In genomic region chr3:12994607-12995388, GRCh38 we compare ENCODE assay signal across 1 cellular context.
TF ChIP-seq lines count a peak whose summit lies in the region.

No MANE protein-coding gene starts in this region.

TF ChIP-seq in IMR-90, 13 proteins besides CTCF, POLR2A, EP300 and RAD21:
- TF ChIP-seq ELK1 (IDR thresholded peaks at IDR 0.05; ENCODE audit: borderline replicate concordance, low read depth, low read length) (no peak), MAZ (IDR thresholded peaks at IDR 0.05; ENCODE audit: borderline replicate concordance, low read depth, low read length) (peak; percentile 72; the same call in 1 of the 2 replicates), RCOR1 (IDR thresholded peaks at IDR 0.05; ENCODE audit: insufficient replicate concordance, low read length) (peak; percentile 45), SMC3 (IDR thresholded peaks at IDR 0.05; ENCODE audit: low read depth, low read length) (peak; percentile 66), MXI1 (IDR thresholded peaks at IDR 0.05; ENCODE audit: borderline replicate concordance, low read depth, low read length) (peak; percentile 51; the same call in 1 of the 2 replicates), USF2 (IDR thresholded peaks at IDR 0.05; ENCODE audit: low read depth, low read length) (peak; percentile 55), RFX5 (IDR thresholded peaks at IDR 0.05; ENCODE audit: low read depth, low read length) (no peak), BHLHE40 (IDR thresholded peaks at IDR 0.05; ENCODE audit: low read depth, low read length) (0 out of 2 replicates have a peak, but pooled peaks have one; percentile 4)
